ENCODE assay signal across 8 cellular contexts in the genomic region with DNA sequence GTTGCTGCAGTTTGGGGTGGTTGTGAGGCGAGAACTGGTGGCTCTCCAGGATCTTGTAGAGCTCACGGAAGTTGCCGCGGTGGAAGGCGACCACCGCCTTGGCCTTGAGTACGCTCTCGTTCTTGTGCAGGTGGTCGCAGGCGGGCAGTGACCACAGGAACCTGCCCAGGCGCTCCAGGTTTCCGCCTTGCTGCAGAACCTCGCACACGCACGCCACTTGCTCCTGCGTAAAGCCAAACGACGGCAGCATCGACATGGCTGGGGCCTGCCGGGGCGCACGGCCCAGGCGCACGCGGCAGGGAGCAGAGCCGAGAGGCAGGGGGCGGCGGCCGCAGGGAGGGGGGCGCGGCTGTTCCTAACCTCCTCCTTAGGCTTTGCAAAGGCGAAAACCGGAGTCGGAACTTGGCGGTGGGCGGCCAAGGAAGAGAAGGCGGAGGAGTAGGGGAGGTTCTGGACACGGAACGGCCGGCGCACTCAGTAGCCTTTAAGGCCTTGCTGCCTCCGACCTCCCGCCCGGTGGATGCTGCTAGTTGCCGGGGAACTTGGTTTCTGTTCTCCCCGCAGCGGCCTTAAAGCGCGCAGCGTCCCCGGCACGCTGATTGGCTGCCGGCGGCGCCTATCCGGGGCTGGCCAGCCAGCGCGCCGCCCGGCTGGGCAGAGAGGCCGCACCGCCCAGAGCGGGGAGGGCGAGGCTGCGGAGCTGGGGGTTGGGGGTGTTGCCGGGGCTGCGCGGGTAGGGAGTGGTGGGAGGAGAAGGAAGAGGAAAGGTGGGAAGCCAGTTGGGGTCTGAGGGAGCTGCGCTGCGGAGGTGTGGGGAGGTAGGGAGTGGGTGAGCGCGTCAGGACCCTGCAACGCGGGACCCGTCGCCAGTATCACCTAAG. TPM values are rescaled to one million over a fixed set of nuclear protein-coding genes. Genes with fewer than 3 reads are reported as not detected.
DNase-seq lines count a peak whose midpoint lies in the region; ATAC-seq and TF ChIP-seq lines count a peak whose summit lies in the region.

TSS of gene SIX1 (minus strand) at position 544 of the 881 bp plus-strand sequence. CDS start at position 256, 288 bp downstream.

- H3K4me3 ChIP-seq in choroid plexus epithelial cell (ENCODE audit: low read depth, low read length), result peak within 1 kb of the TSS; percentile 84

- H3K36me3 Mint-ChIP-seq in stimulated activated naive B cell treated with anti-CD40 and anti-IgM and Interleukin-4, amounts not matched to agents 10 μg/mL and 1 μg/mL and 100 μg/mL, for 72 hours, result peaks cover 8 to 14% of the 10 kb centered on the region in 2 donors

- peaks cover 72 to 88% of the 10 kb centered on the region in 2 donors for H3K27me3 Mint-ChIP-seq in stimulated activated naive B cell treated with anti-CD40 and anti-IgM and Interleukin-4, amounts not matched to agents 10 μg/mL and 1 μg/mL and 100 μg/mL, for 72 hours

- no peak for TF ChIP-seq CTCF in GM20000 (IDR thresholded peaks at IDR 0.05; ENCODE audit: extremely low read depth, missing control alignments)
- no peak for TF ChIP-seq CTCF in choroid plexus epithelial cell (conservative IDR thresholded peaks at IDR 0.05; ENCODE audit: low read depth, low read length)

- DNase-seq in COLO668 (lab: John Stamatoyannopoulos, UW; ENCODE audit: unreplicated experiment) (peak; percentile 97), GM20000 (ENCODE audit: low spot score) (peak; percentile 80), LoVo (ENCODE audit: low spot score) (peak; percentile 72), RPMI7951 (ENCODE audit: low read depth) (peak; percentile 92), choroid plexus epithelial cell (ENCODE audit: low read depth) (peak; percentile 98), left kidney (ENCODE audit: low read depth, low spot score) (peak; percentile 97), GM19240 (ENCODE audit: insufficient read length, low spot score) (no peak)
- DNase-seq in stimulated activated naive B cell treated with anti-CD40 and anti-IgM and Interleukin-4, amounts not matched to agents 10 μg/mL and 1 μg/mL and 100 μg/mL, for 72 hours, result peak; percentile 25

- H3K4me1 Mint-ChIP-seq in stimulated activated naive B cell treated with anti-CD40 and anti-IgM and Interleukin-4, amounts not matched to agents 10 μg/mL and 1 μg/mL and 100 μg/mL, for 72 hours, result peaks cover 32 to 50% of the 10 kb centered on the region in 2 donors

- peak within 1 kb of the TSS; percentile 63 to 64 for H3K4me3 Mint-ChIP-seq in stimulated activated naive B cell treated with anti-CD40 and anti-IgM and Interleukin-4, amounts not matched to agents 10 μg/mL and 1 μg/mL and 100 μg/mL, for 72 hours

- peak within 1 kb of the TSS; percentile 77 for H3K27ac Mint-ChIP-seq in stimulated activated naive B cell treated with anti-CD40 and anti-IgM and Interleukin-4, amounts not matched to agents 10 μg/mL and 1 μg/mL and 100 μg/mL, for 72 hours

- peaks cover 9 to 11% of the 10 kb centered on the region in 2 donors for H3K9me3 Mint-ChIP-seq in stimulated activated naive B cell treated with anti-CD40 and anti-IgM and Interleukin-4, amounts not matched to agents 10 μg/mL and 1 μg/mL and 100 μg/mL, for 72 hours

- peak; percentile 66 to 67 for ATAC-seq in stimulated activated naive B cell treated with anti-CD40 and anti-IgM and Interleukin-4, amounts not matched to agents 10 μg/mL and 1 μg/mL and 100 μg/mL, for 72 hours (replicated peaks)

RNA-seq across cellular contexts. Expression of gene SIX1, which starts in this region (rescaled TPM):
- total RNA-seq in RPMI7951 (2014; rRNA removed; shearing (Covaris generic)), result 6.7 and 7.7 TPM in 2 replicates
